Comparison of ENCODE assay signal across 1 cellular context in genomic region chr20:41140226-41141133, GRCh38.
TF ChIP-seq lines count a peak whose summit lies in the region.

No MANE protein-coding gene starts in this region.

TF ChIP-seq in H1, 55 proteins besides CTCF, POLR2A, EP300 and RAD21 (continued from another document):
- no peak for TF ChIP-seq ATF2 (IDR thresholded peaks at IDR 0.05; ENCODE audit: low read length)
- no peak for TF ChIP-seq ZNF274 (IDR thresholded peaks at IDR 0.05; ENCODE audit: borderline replicate concordance, extremely low read depth, low read length)
- no peak for TF ChIP-seq TAF7 (optimal IDR thresholded peaks at IDR 0.05; ENCODE audit: borderline replicate concordance, low read depth, low read length)
- TF ChIP-seq SP4 (IDR thresholded peaks at IDR 0.05; ENCODE audit: low read length), result no peak
- TF ChIP-seq CHD2 (IDR thresholded peaks at IDR 0.05; ENCODE audit: low read length), result no peak
- TF ChIP-seq SP1 (IDR thresholded peaks at IDR 0.05; ENCODE audit: low read depth, low read length), result no peak
- no peak for TF ChIP-seq ATF3 (IDR thresholded peaks at IDR 0.05; ENCODE audit: insufficient read depth, low read depth, low read length)
- no peak for TF ChIP-seq SRF (IDR thresholded peaks at IDR 0.05; ENCODE audit: low read depth, low read length)
- TF ChIP-seq POLR2AphosphoS5 (IDR thresholded peaks at IDR 0.05; ENCODE audit: low read depth, low read length), result no peak; the same call in 1 of the 2 replicates
- TF ChIP-seq CBX5 (IDR thresholded peaks at IDR 0.05; ENCODE audit: low read depth, low read length), result no peak
- no peak for TF ChIP-seq CREB1 (IDR thresholded peaks at IDR 0.05)
- no peak for TF ChIP-seq KDM5A (IDR thresholded peaks at IDR 0.05; ENCODE audit: low read length)
- TF ChIP-seq NANOG (IDR thresholded peaks at IDR 0.05; ENCODE audit: insufficient read depth, low read depth, low read length, poor library complexity, severe bottlenecking), result no peak
- no peak for TF ChIP-seq CEBPB (IDR thresholded peaks at IDR 0.05; ENCODE audit: low read depth, low read length)
- no peak for TF ChIP-seq JUND (IDR thresholded peaks at IDR 0.05; ENCODE audit: low read length)
- no peak for TF ChIP-seq ASH2L (IDR thresholded peaks at IDR 0.05; ENCODE audit: low read length)
- TF ChIP-seq MAFK (IDR thresholded peaks at IDR 0.05; ENCODE audit: low read depth, low read length), result no peak
- TF ChIP-seq POU5F1 (IDR thresholded peaks at IDR 0.05; ENCODE audit: low read depth, low read length), result no peak
- TF ChIP-seq GABPA (IDR thresholded peaks at IDR 0.05; ENCODE audit: borderline replicate concordance, insufficient read depth, low read length), result no peak
